In genomic region chr2:203623616-203624015, GRCh38 we compare ENCODE assay signal across 12 cellular contexts.
A peak's percentile ranks its signal among the peaks of the same experiment; 100 is the strongest.
DNase-seq lines count a peak whose midpoint lies in the region; ATAC-seq and TF ChIP-seq lines count a peak whose summit lies in the region.
"Had no signal": no experiment of that assay in that cellular context is flagged by ENCODE, and none has a peak within 500 bp of the region (broad histone marks: within the 10 kb centered on the region; RNA-seq: fewer than 3 reads in every experiment).

No MANE protein-coding gene starts in this region.

- ATAC-seq in Panc1 (peak; percentile 45; the same call in 1 of the 2 replicates), gastrocnemius medialis (no peak), GM18520 (IDR thresholded peaks at IDR 0.05; ENCODE audit: unreplicated experiment) (no peak)

- no peak for TF ChIP-seq POLR2A in gastrocnemius medialis (IDR thresholded peaks at IDR 0.05)
- no peak for TF ChIP-seq POLR2A in lower leg skin (IDR thresholded peaks at IDR 0.05)

- CTCF ChIA-PET in Panc1 (lab: Charles Lee) (interaction anchor here (0.7 kb wide), 1 partner anchor 515 kb away, joined by 4 read pairs; no protein-coding TSS in a partner anchor), HEK293T (lab: Yijun Ruan, JAX) (no interaction called here)

- peaks cover 48% of the 10 kb centered on the region for H3F3A ChIP-seq in GM23248 (ENCODE audit: insufficient read depth)

- no peaks in the 10 kb centered on the region for H3K79me2 ChIP-seq in GM23248 (ENCODE audit: insufficient read depth)

- H3K9me2 ChIP-seq in GM23248 (ENCODE audit: insufficient read depth) = no peaks in the 10 kb centered on the region

- DNase-seq in GM23248 (peak; percentile 45), Panc1 (ENCODE audit: low read depth, low spot score) (no peak), dorsolateral prefrontal cortex (peak in 1 of 10 donors; percentile 28), gastrocnemius medialis (no peak), HEK293T (ENCODE audit: extremely low spot score) (no peak), lower leg skin (ENCODE audit: low spot score in 2 of 2) (no peak)
- DNase-seq: activated CD4-positive, alpha-beta T cell treated with anti-CD3 and anti-CD28 coated beads for 4 hours; dermis blood vessel endothelial cell; right lobe of liver had no signal

- H3K27ac ChIP-seq in GM23248 (peak overlapping the region; percentile 90), Panc1 (ENCODE audit: low read length) (no peak overlapping the region), dorsolateral prefrontal cortex (peak overlapping the region in 31 of 59 donors; percentile 8 to 69 (median 46)), gastrocnemius medialis (no peak overlapping the region)
- H3K27ac ChIP-seq: right lobe of liver, SK-N-MC had no signal

- H3K9ac ChIP-seq in GM23248 = peak overlapping the region; percentile 59
- H3K9ac ChIP-seq in skeletal muscle satellite cell (ENCODE audit: low read depth, low read length) = peak overlapping the region; percentile 34

- H3K4me1 ChIP-seq in GM23248 (ENCODE audit: insufficient read depth) (peaks cover 35% of the 10 kb centered on the region), Panc1 (ENCODE audit: control insufficient read depth, insufficient read depth, low read length) (peaks cover 3% of the 10 kb centered on the region; the same call in 1 of the 2 replicates), skeletal muscle satellite cell (ENCODE audit: control insufficient read depth, insufficient read depth, low read length) (peaks cover 29% of the 10 kb centered on the region), gastrocnemius medialis (no peaks in the 10 kb centered on the region)

- H4K20me1 ChIP-seq in GM23248 (ENCODE audit: insufficient read depth) = no peaks in the 10 kb centered on the region

- peak overlapping the region; percentile 37 for H2AFZ ChIP-seq in GM23248

- WGBS in GM23248 (ENCODE audit: low coverage in 1 of 2, low lambda C conversion rate in 2 of 2, missing lambda C conversion rate in 2 of 2), 2 experiments = 69 to 79% methylated on average over 7 of the region's 7 CpGs
- WGBS in lower leg skin, 2 donors = 55 to 57% methylated on average over 7 of the region's 7 CpGs

- intact Hi-C loops in Panc1 (cut with micrococcal nuclease; ENCODE audit: unreplicated experiment) (no loop called here), dorsolateral prefrontal cortex (cut with DNase I) (no loop called here), gastrocnemius medialis (cut with DNase I; ENCODE audit: low total_unique reads) (no loop called here), lower leg skin (cut with DNase I; ENCODE audit: low total_unique reads) (no loop called here)

- no TSS peak for BruUV-seq in Panc1 (replicated peaks; lab: Mats Ljungman, UMichigan)

- H3K36me3 ChIP-seq in GM23248 (ENCODE audit: low read depth) = no peaks in the 10 kb centered on the region
- no peaks in the 10 kb centered on the region for H3K36me3 ChIP-seq in Panc1 (ENCODE audit: control insufficient read depth, insufficient read depth, low read length)
- H3K36me3 ChIP-seq in skeletal muscle satellite cell (ENCODE audit: insufficient read depth, low read length) = no peaks in the 10 kb centered on the region
- no peaks in the 10 kb centered on the region for H3K36me3 ChIP-seq in gastrocnemius medialis
- H3K36me3 ChIP-seq: right lobe of liver had no signal

- H3K4me2 ChIP-seq in GM23248 (ENCODE audit: unreplicated experiment) (peak overlapping the region; percentile 50), skeletal muscle satellite cell (ENCODE audit: low read length) (no peak overlapping the region)

- TF ChIP-seq CTCF in Panc1 (IDR thresholded peaks at IDR 0.05) = no peak
- TF ChIP-seq CTCF in dorsolateral prefrontal cortex (IDR thresholded peaks at IDR 0.05 in 54 of 56, conservative IDR thresholded peaks at IDR 0.05 in 2 of 56; ENCODE audit: low read depth in 1 of 56, partially characterized antibody in 56 of 56) = no peak
- no peak for TF ChIP-seq CTCF in gastrocnemius medialis (IDR thresholded peaks at IDR 0.05 in 4 of 5, conservative IDR thresholded peaks at IDR 0.05 in 1 of 5)
- TF ChIP-seq CTCF in lower leg skin (IDR thresholded peaks at IDR 0.05) = no peak

- in situ Hi-C loops in GM23248 (cut with MboI) = no loop called here
- in situ Hi-C loops in Panc1 (cut with HindIII; ENCODE audit: low pct_unique_long_range_greater_than_20kb, low sequenced_read_pairs) = no loop called here
- in situ Hi-C loops in gastrocnemius medialis (cut with MboI; ENCODE audit: low sequenced_read_pairs in 4 of 4) = no loop called here

- H3K27me3 ChIP-seq in GM23248 (replicated peaks; ENCODE audit: insufficient read depth) (no peaks in the 10 kb centered on the region), Panc1 (ENCODE audit: control insufficient read depth, insufficient read depth, low read length) (no peaks in the 10 kb centered on the region), dorsolateral prefrontal cortex (no peaks in the 10 kb centered on the region), skeletal muscle satellite cell (ENCODE audit: control insufficient read depth, insufficient read depth, low read length) (no peaks in the 10 kb centered on the region), gastrocnemius medialis (no peaks in the 10 kb centered on the region)
- H3K27me3 ChIP-seq: right lobe of liver had no signal

- H3K4me3 ChIP-seq in GM23248 (no peak overlapping the region), Panc1 (ENCODE audit: low read depth in 2 of 2, low read length in 2 of 2) (no peak overlapping the region), dorsolateral prefrontal cortex (no peak overlapping the region), skeletal muscle satellite cell (ENCODE audit: low read length) (no peak overlapping the region), gastrocnemius medialis (no peak overlapping the region), lower leg skin (ENCODE audit: low read depth, poor library complexity, severe bottlenecking) (no peak overlapping the region)
- H3K4me3 ChIP-seq: right lobe of liver, SK-N-MC had no signal

- H3K9me3 ChIP-seq in GM23248 (ENCODE audit: low read depth) (no peaks in the 10 kb centered on the region), Panc1 (ENCODE audit: control insufficient read depth, insufficient read depth, low read depth, low read length) (no peaks in the 10 kb centered on the region), skeletal muscle satellite cell (replicated peaks; ENCODE audit: low read length) (no peaks in the 10 kb centered on the region), gastrocnemius medialis (no peaks in the 10 kb centered on the region)
- H3K9me3 ChIP-seq: right lobe of liver had no signal

- POLR2A ChIA-PET in Panc1 (lab: Charles Lee) (no interaction called here), HEK293T (lab: Yijun Ruan, JAX) (no interaction called here)

TF ChIP-seq in HEK293T, 16 proteins besides CTCF, POLR2A, EP300 and RAD21:
- TF ChIP-seq ARNT (IDR thresholded peaks at IDR 0.05) (no peak), ZNF384 (IDR thresholded peaks at IDR 0.05) (no peak)
TF ChIP-seq in HEK293T: peak in this region for 0.

Comparison
In these comparisons a context has a peak if more than half of its experiments do, and no peak if none do; other contexts are left out.
1. H3K27ac ChIP-seq: peak in GM23248 (single experiment) and dorsolateral prefrontal cortex (31 of 59); none in Panc1 (single experiment) and gastrocnemius medialis (0 of 4).